21 cellular contexts compared by ENCODE assay signal in the genomic region with DNA sequence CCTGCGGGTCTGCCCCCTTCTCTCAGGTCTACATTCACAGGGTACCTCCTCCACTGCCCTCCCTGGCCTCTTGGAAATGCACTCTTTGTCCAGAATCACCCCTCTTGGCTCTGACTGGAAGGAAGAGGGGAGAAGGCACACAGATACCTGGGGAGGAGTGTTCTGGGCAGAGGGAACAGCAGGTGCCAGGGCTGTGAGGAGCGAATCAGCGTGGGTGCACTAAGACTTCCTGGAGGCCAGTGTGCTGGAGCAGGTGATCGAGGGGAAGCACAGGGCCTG.
"Had no signal": no experiment of that assay in that cellular context is flagged by ENCODE, and none has a peak within 500 bp of the region (broad histone marks: within the 10 kb centered on the region; RNA-seq: fewer than 3 reads in every experiment).

No MANE protein-coding gene starts in this region.

- FAIRE-seq: astrocyte, endothelial cell of umbilical vein had no signal

- H3K9me3 Mint-ChIP-seq: activated naive CD4-positive, alpha-beta T cell treated with anti-CD3 and anti-CD28 coated beads, Interleukin-2, amount 50 U/mL, for 72 hours; activated T-helper 1 cell treated with anti-CD3 and anti-CD28 coated beads, Interleukin-12 subunit alpha, Interleukin-12 subunit beta, Interleukin-2, Interleukin-4 antibody, amounts not matched to agents 30 ng/mL and 10 ng/mL and 1 ng/mL, durations not matched to agents 14 hours and 24 hours and 36 hours; natural killer cell treated with Interleukin-12 subunit alpha and Interleukin-12 subunit beta and Interleukin-15 and Interleukin-18, amount 100 ng/mL, for 72 hours; stimulated activated naive CD8-positive, alpha-beta T cell treated with anti-CD3 and anti-CD28 coated beads, Interleukin-15, Interleukin-2, amounts not matched to agents 100 ng/mL and 50 ng/mL, for 24 hours; T-helper 1 cell treated with Interleukin-12 subunit alpha and Interleukin-12 subunit beta and Interleukin-4 antibody, amounts not matched to agents 30 μg/mL and 1 μg/mL, for 36 hours had no signal

- H3K4me3 Mint-ChIP-seq: activated T-helper 1 cell treated with anti-CD3 and anti-CD28 coated beads, Interleukin-12 subunit alpha, Interleukin-12 subunit beta, Interleukin-2, Interleukin-4 antibody, amounts not matched to agents 30 ng/mL and 10 ng/mL and 1 ng/mL, durations not matched to agents 14 hours and 24 hours and 36 hours; natural killer cell treated with Interleukin-12 subunit alpha and Interleukin-12 subunit beta and Interleukin-15 and Interleukin-18, amount 100 ng/mL, for 72 hours; stimulated activated naive CD8-positive, alpha-beta T cell treated with anti-CD3 and anti-CD28 coated beads, Interleukin-15, Interleukin-2, amounts not matched to agents 100 ng/mL and 50 ng/mL, for 24 hours; T-helper 1 cell treated with Interleukin-12 subunit alpha and Interleukin-12 subunit beta and Interleukin-4 antibody, amounts not matched to agents 30 μg/mL and 1 μg/mL, for 36 hours had no signal

- H3K27me3 ChIP-seq: adrenal gland, breast epithelium, esophagus squamous epithelium, tibial nerve, uterus had no signal

- H3K27ac Mint-ChIP-seq: activated T-helper 1 cell treated with anti-CD3 and anti-CD28 coated beads, Interleukin-12 subunit alpha, Interleukin-12 subunit beta, Interleukin-2, Interleukin-4 antibody, amounts not matched to agents 30 ng/mL and 10 ng/mL and 1 ng/mL, durations not matched to agents 14 hours and 24 hours and 36 hours; natural killer cell treated with Interleukin-12 subunit alpha and Interleukin-12 subunit beta and Interleukin-15 and Interleukin-18, amount 100 ng/mL, for 72 hours had no signal

- H3K27me3 Mint-ChIP-seq: stimulated activated naive CD8-positive, alpha-beta T cell treated with anti-CD3 and anti-CD28 coated beads, Interleukin-15, Interleukin-2, amounts not matched to agents 100 ng/mL and 50 ng/mL, for 24 hours had no signal

- H3K4me1 ChIP-seq: adrenal gland, breast epithelium, esophagus squamous epithelium, tibial nerve, uterus had no signal

- H3K27ac ChIP-seq: esophagus squamous epithelium, uterus had no signal

- DNase-seq: activated CD4-positive, alpha-beta T cell treated with anti-CD3 and anti-CD28 coated beads for 1 hour; activated gamma-delta T cell treated with Interleukin-2 at 50 U/mL for 16 hours; adrenal gland; cerebellar nuclear complex; cortex of kidney; effector CD4-positive, alpha-beta T cell; esophagus squamous epithelium; mesendoderm; nucleus accumbens; stimulated activated CD4-positive, alpha-beta T cell treated with anti-CD3 and anti-CD28 coated beads, Interleukin-12 subunit alpha, Interleukin-12 subunit beta, amount 100 ng/mL, for 4 hours; stimulated activated CD4-positive, alpha-beta T cell treated with anti-CD3 and anti-CD28 coated beads, Interleukin-2, amount 100 ng/mL, for 24 hours; uterus had no signal

- H3K9me3 ChIP-seq: adrenal gland, breast epithelium, esophagus squamous epithelium, tibial nerve, uterus had no signal

- H3K36me3 ChIP-seq: adrenal gland, breast epithelium, esophagus squamous epithelium, tibial nerve, uterus had no signal

- ATAC-seq: natural killer cell treated with Interleukin-12 subunit alpha and Interleukin-12 subunit beta and Interleukin-15 and Interleukin-18, amount 100 ng/mL, for 72 hours had no signal

- H3K4me3 ChIP-seq: adrenal gland, breast epithelium, esophagus squamous epithelium, tibial nerve, uterus had no signal

- H3K36me3 Mint-ChIP-seq: activated naive CD4-positive, alpha-beta T cell treated with anti-CD3 and anti-CD28 coated beads, Interleukin-2, amount 50 U/mL, for 72 hours; natural killer cell treated with Interleukin-12 subunit alpha and Interleukin-12 subunit beta and Interleukin-15 and Interleukin-18, amount 100 ng/mL, for 72 hours had no signal
